9 cellular contexts compared by ENCODE assay signal in genomic region chr10:105950410-105950809, GRCh38.
DNase-seq lines count a peak whose midpoint lies in the region; ATAC-seq and TF ChIP-seq lines count a peak whose summit lies in the region.
"Had no signal": no experiment of that assay in that cellular context is flagged by ENCODE, and none has a peak within 500 bp of the region (broad histone marks: within the 10 kb centered on the region; RNA-seq: fewer than 3 reads in every experiment).

No MANE protein-coding gene starts in this region.

- H3K4me3 Mint-ChIP-seq in activated T-helper 2 cell treated with anti-CD3 and anti-CD28 coated beads, Interferon-gamma antibody, Interleukin-2, Interleukin-4, amounts not matched to agents 10 μg/mL and 5 μg/mL and 100 μg/mL, durations not matched to agents 14 hours and 24 hours and 36 hours (ENCODE audit: low read depth), result no peak overlapping the region

- no peaks in the 10 kb centered on the region for H3K27me3 ChIP-seq in DOHH2 (ENCODE audit: control insufficient read depth, low read length)
- H3K27me3 ChIP-seq in IMR-90 (ENCODE audit: control insufficient read depth, insufficient read depth, low read length), result no peaks in the 10 kb centered on the region
- H3K27me3 ChIP-seq in neuronal stem cell (ENCODE audit: control insufficient read depth in 3 of 3, insufficient read depth in 3 of 3, low read depth in 1 of 3, low read length in 3 of 3), result no peaks in the 10 kb centered on the region
- H3K27me3 ChIP-seq: ovary had no signal

- no peak overlapping the region for H3K4ac ChIP-seq in IMR-90 (ENCODE audit: low read depth, low read length)
- no peak overlapping the region for H3K4ac ChIP-seq in neuronal stem cell (ENCODE audit: low read length)

- H4K91ac ChIP-seq in IMR-90 (ENCODE audit: insufficient read depth, low read depth, low read length), result no peak overlapping the region
- H4K91ac ChIP-seq in neuronal stem cell (ENCODE audit: low read depth, low read length, poor library complexity), result no peak overlapping the region

- H3K79me1 ChIP-seq in IMR-90 (ENCODE audit: low read depth in 1 of 2, low read length in 2 of 2) (no peaks in the 10 kb centered on the region), neuronal stem cell (ENCODE audit: low read depth, low read length) (no peaks in the 10 kb centered on the region)

- intact Hi-C loops in IMR-90 (cut with micrococcal nuclease), result loop anchor here (1.0 to 2.0 kb wide), 2 partner anchors 620 to 732 kb away; no protein-coding TSS in a partner anchor
- intact Hi-C loops in activated T-helper 2 cell treated with anti-CD3 and anti-CD28 coated beads, Interferon-gamma antibody, Interleukin-2, Interleukin-4, amounts not matched to agents 10 μg/mL and 5 μg/mL and 100 μg/mL, durations not matched to agents 14 hours and 24 hours and 36 hours (cut with micrococcal nuclease), result loop anchor here (2.0 kb wide), 1 partner anchor 238 kb away; no protein-coding TSS in a partner anchor

- H3K14ac ChIP-seq in IMR-90 (replicated peaks; ENCODE audit: low read depth, low read length) (no peak overlapping the region), neuronal stem cell (ENCODE audit: low read length) (no peak overlapping the region)

- H2AFZ ChIP-seq in IMR-90 (replicated peaks; ENCODE audit: low read length, poor library complexity) (no peak overlapping the region), neuronal stem cell (ENCODE audit: low read length) (no peak overlapping the region)

- no peaks in the 10 kb centered on the region for H3K9me3 ChIP-seq in DOHH2 (ENCODE audit: control insufficient read depth, insufficient read depth, low read length)
- H3K9me3 ChIP-seq in IMR-90 (ENCODE audit: control insufficient read depth, insufficient read depth, low read length), result no peaks in the 10 kb centered on the region
- H3K9me3 ChIP-seq in neuronal stem cell (replicated peaks in 1 of 2; ENCODE audit: control insufficient read depth in 2 of 2, insufficient read depth in 1 of 2, low read depth in 1 of 2, low read length in 2 of 2), result no peaks in the 10 kb centered on the region
- H3K9me3 ChIP-seq: ovary had no signal

- no CpG with 5 or more reads among the region's 2 CpGs for WGBS in IMR-90 (ENCODE audit: extremely low coverage in 2 of 2, insufficient read length in 1 of 2), 2 experiments
- no CpG with 5 or more reads among the region's 2 CpGs for WGBS in neuronal stem cell (ENCODE audit: extremely low coverage in 2 of 2, insufficient read length in 2 of 2, insufficient replicate concordance in 1 of 2), 2 donors

- no peak for TF ChIP-seq POLR2A in IMR-90 (IDR thresholded peaks at IDR 0.05; ENCODE audit: low read depth, low read length)

- peaks cover 10% of the 10 kb centered on the region for H3K4me1 ChIP-seq in DOHH2 (ENCODE audit: control insufficient read depth, low read length)
- H3K4me1 ChIP-seq in IMR-90 (ENCODE audit: control insufficient read depth, insufficient read depth, low read length), result no peaks in the 10 kb centered on the region
- H3K4me1 ChIP-seq in neuronal stem cell (ENCODE audit: control insufficient read depth in 2 of 2, insufficient read depth in 1 of 2, low read depth in 1 of 2, low read length in 2 of 2), result peaks cover 0 to 5% of the 10 kb centered on the region in 2 donors

- H3K27ac Mint-ChIP-seq in activated T-helper 2 cell treated with anti-CD3 and anti-CD28 coated beads, Interferon-gamma antibody, Interleukin-2, Interleukin-4, amounts not matched to agents 10 μg/mL and 5 μg/mL and 100 μg/mL, durations not matched to agents 14 hours and 24 hours and 36 hours, result no peak overlapping the region

- no peaks in the 10 kb centered on the region for H3K9me3 Mint-ChIP-seq in activated T-helper 2 cell treated with anti-CD3 and anti-CD28 coated beads, Interferon-gamma antibody, Interleukin-2, Interleukin-4, amounts not matched to agents 10 μg/mL and 5 μg/mL and 100 μg/mL, durations not matched to agents 14 hours and 24 hours and 36 hours

- no peak overlapping the region for H2BK12ac ChIP-seq in neuronal stem cell (ENCODE audit: low read length)

- H3K36me3 Mint-ChIP-seq in activated T-helper 2 cell treated with anti-CD3 and anti-CD28 coated beads, Interferon-gamma antibody, Interleukin-2, Interleukin-4, amounts not matched to agents 10 μg/mL and 5 μg/mL and 100 μg/mL, durations not matched to agents 14 hours and 24 hours and 36 hours (ENCODE audit: low read depth), result no peaks in the 10 kb centered on the region

- BruUV-seq in IMR-90 (replicated peaks; lab: Mats Ljungman, UMichigan), result no TSS peak

- peak; percentile 32 for TF ChIP-seq RAD21 in IMR-90 (IDR thresholded peaks at IDR 0.05; ENCODE audit: low read length)

- dilution Hi-C loops in IMR-90 (cut with HindIII; ENCODE audit: low sequenced_read_pairs, unreplicated experiment), result no loop called here

- in situ Hi-C loops in IMR-90 (cut with MboI; ENCODE audit: low sequenced_read_pairs), result no loop called here

- H2AK9ac ChIP-seq in IMR-90 (replicated peaks; ENCODE audit: low read depth, low read length, poor library complexity), result no peak overlapping the region

- no peaks in the 10 kb centered on the region for H3K4me1 Mint-ChIP-seq in activated T-helper 2 cell treated with anti-CD3 and anti-CD28 coated beads, Interferon-gamma antibody, Interleukin-2, Interleukin-4, amounts not matched to agents 10 μg/mL and 5 μg/mL and 100 μg/mL, durations not matched to agents 14 hours and 24 hours and 36 hours (ENCODE audit: low read depth)

- no peaks in the 10 kb centered on the region for H3K36me3 ChIP-seq in DOHH2 (ENCODE audit: control insufficient read depth, low read length)
- H3K36me3 ChIP-seq in IMR-90 (ENCODE audit: control insufficient read depth, insufficient read depth, low read length), result no peaks in the 10 kb centered on the region
- H3K36me3 ChIP-seq in neuronal stem cell (replicated peaks in 1 of 2; ENCODE audit: control insufficient read depth in 2 of 2, insufficient read depth in 2 of 2, low read length in 2 of 2), result no peaks in the 10 kb centered on the region
- H3K36me3 ChIP-seq: ovary had no signal

- H3K23ac ChIP-seq in IMR-90 (ENCODE audit: low read depth, low read length) (no peak overlapping the region), neuronal stem cell (ENCODE audit: low read depth, low read length, poor library complexity) (no peak overlapping the region)

- DNase-seq in IMR-90, result peak; percentile 34
- peak; percentile 47 for DNase-seq in SW480 (ENCODE audit: low spot score)
- DNase-seq in fibroblast of mammary gland (ENCODE audit: low read depth), result peak; percentile 51
- DNase-seq in neuronal stem cell (ENCODE audit: low spot score), result peak; percentile 38
- DNase-seq in activated T-helper 2 cell treated with anti-CD3 and anti-CD28 coated beads, Interferon-gamma antibody, Interleukin-2, Interleukin-4, amounts not matched to agents 10 μg/mL and 5 μg/mL and 100 μg/mL, durations not matched to agents 14 hours and 24 hours and 36 hours (ENCODE audit: low spot score), result no peak
- DNase-seq in GM19240 (ENCODE audit: insufficient read length, low spot score), result no peak

- CTCF ChIA-PET in IMR-90 (lab: Yijun Ruan, JAX), result interaction anchor here (0.5 to 1.1 kb wide), 4 partner anchors 10 to 624 kb away, joined by 3 to 7 read pairs (median 3); no protein-coding TSS in a partner anchor

- H3K79me2 ChIP-seq in DOHH2 (ENCODE audit: control insufficient read depth, low read length), result no peaks in the 10 kb centered on the region

- ATAC-seq in GM21360 (IDR thresholded peaks at IDR 0.05; ENCODE audit: unreplicated experiment), result peak; percentile 55
- peak; percentile 53 for ATAC-seq in IMR-90 (ENCODE audit: low read depth)

- H3K9ac ChIP-seq in IMR-90 (ENCODE audit: low read depth, low read length) (no peak overlapping the region), neuronal stem cell (ENCODE audit: low read depth, low read length, poor library complexity) (no peak overlapping the region)

- H3K27me3 Mint-ChIP-seq in activated T-helper 2 cell treated with anti-CD3 and anti-CD28 coated beads, Interferon-gamma antibody, Interleukin-2, Interleukin-4, amounts not matched to agents 10 μg/mL and 5 μg/mL and 100 μg/mL, durations not matched to agents 14 hours and 24 hours and 36 hours (ENCODE audit: low read depth), result no peaks in the 10 kb centered on the region

- no peak overlapping the region for H4K8ac ChIP-seq in IMR-90 (ENCODE audit: low read depth in 2 of 2, low read length in 2 of 2)
- no peak overlapping the region for H4K8ac ChIP-seq in neuronal stem cell (ENCODE audit: low read depth, low read length)

- no peak overlapping the region for H2BK5ac ChIP-seq in IMR-90 (ENCODE audit: low read depth, low read length, poor library complexity, severe bottlenecking)
- H2BK5ac ChIP-seq in neuronal stem cell (ENCODE audit: low read length), result no peak overlapping the region

- H3K9me1 ChIP-seq in IMR-90 (ENCODE audit: insufficient read depth, low read length), result no peaks in the 10 kb centered on the region

- H3F3A ChIP-seq in DOHH2 (ENCODE audit: control insufficient read depth, insufficient read depth), result no peaks in the 10 kb centered on the region

- H4K20me1 ChIP-seq in DOHH2 (ENCODE audit: control insufficient read depth, insufficient read depth, low read depth, low read length) (no peaks in the 10 kb centered on the region), IMR-90 (ENCODE audit: insufficient read depth, low read length) (no peaks in the 10 kb centered on the region)

- H3K4me3 ChIP-seq in DOHH2 (ENCODE audit: low read length) (no peak overlapping the region), IMR-90 (ENCODE audit: insufficient read depth, low read depth, low read length) (no peak overlapping the region), fibroblast of mammary gland (ENCODE audit: control insufficient read depth, low read depth, low read length) (no peak overlapping the region), neuronal stem cell (ENCODE audit: low read length in 2 of 2) (no peak overlapping the region)
- H3K4me3 ChIP-seq: ovary had no signal

- H3K18ac ChIP-seq in IMR-90 (ENCODE audit: low read depth, low read length), result no peak overlapping the region
- H3K18ac ChIP-seq in neuronal stem cell (ENCODE audit: low read length), result no peak overlapping the region

- H2BK120ac ChIP-seq in IMR-90 (ENCODE audit: low read depth, low read length) (no peak overlapping the region), neuronal stem cell (ENCODE audit: low read depth, low read length) (no peak overlapping the region)

- TF ChIP-seq CTCF in DOHH2 (IDR thresholded peaks at IDR 0.05; ENCODE audit: low read depth, low read length, poor library complexity, severe bottlenecking) (peak; percentile 77), IMR-90 (conservative IDR thresholded peaks at IDR 0.05; ENCODE audit: low read depth, low read length) (peak; percentile 48), fibroblast of mammary gland (conservative IDR thresholded peaks at IDR 0.05; ENCODE audit: control insufficient read depth, insufficient read depth, low read depth, low read length) (peak; percentile 70)

- H3K9me2 ChIP-seq in DOHH2 (replicated peaks; ENCODE audit: control insufficient read depth, low read length), result no peaks in the 10 kb centered on the region

- POLR2A ChIA-PET in IMR-90 (lab: Charles Lee; ENCODE audit: unreplicated experiment), result no interaction called here

- no peak overlapping the region for H3K56ac ChIP-seq in IMR-90 (ENCODE audit: extremely low read depth, insufficient read depth, low read length)

- H2AK5ac ChIP-seq in IMR-90 (ENCODE audit: low read depth, low read length) (no peak overlapping the region), neuronal stem cell (ENCODE audit: low read depth, low read length) (no peak overlapping the region)

- no peak overlapping the region for H4K5ac ChIP-seq in IMR-90 (ENCODE audit: low read depth, low read length)

- H2BK15ac ChIP-seq in IMR-90 (ENCODE audit: low read depth, low read length) (no peak overlapping the region), neuronal stem cell (ENCODE audit: low read length) (no peak overlapping the region)

- H3K4me2 ChIP-seq in DOHH2 (ENCODE audit: low read length) (no peak overlapping the region), IMR-90 (ENCODE audit: low read depth, low read length) (no peak overlapping the region), neuronal stem cell (ENCODE audit: insufficient read depth, low read length, poor library complexity, severe bottlenecking) (no peak overlapping the region)

- H3K27ac ChIP-seq in DOHH2 (ENCODE audit: low read depth, low read length) (no peak overlapping the region), IMR-90 (ENCODE audit: insufficient read depth, low read length) (no peak overlapping the region), neuronal stem cell (replicated peaks; ENCODE audit: low read length) (no peak overlapping the region)
- H3K27ac ChIP-seq: ovary had no signal

- H2BK20ac ChIP-seq in IMR-90 (ENCODE audit: low read depth, low read length), result no peak overlapping the region

Comparison
In these comparisons a context has a peak if more than half of its experiments do, and no peak if none do; other contexts are left out.
1. DNase-seq: peak in IMR-90 (single experiment), SW480 (single experiment), fibroblast of mammary gland (single experiment) and neuronal stem cell (single experiment); none in activated T-helper 2 cell treated with anti-CD3 and anti-CD28 coated beads, Interferon-gamma antibody, Interleukin-2, Interleukin-4, amounts not matched to agents 10 μg/mL and 5 μg/mL and 100 μg/mL, durations not matched to agents 14 hours and 24 hours and 36 hours (single experiment) and GM19240 (single experiment).
2. Peak in every context shown above with its lines, with median percentiles within 50 percentile points of each other: CTCF ChIP-seq.